21 cellular contexts compared by ENCODE assay signal in genomic region chr4:40395166-40395900, GRCh38.
A peak's percentile ranks its signal among the peaks of the same experiment; 100 is the strongest.
DNase-seq lines count a peak whose midpoint lies in the region; ATAC-seq and TF ChIP-seq lines count a peak whose summit lies in the region.
"Had no signal": no experiment of that assay in that cellular context is flagged by ENCODE, and none has a peak within 500 bp of the region (broad histone marks: within the 10 kb centered on the region; RNA-seq: fewer than 3 reads in every experiment).

No MANE protein-coding gene starts in this region.

- H3K36me3 Mint-ChIP-seq in type B pancreatic cell: no peaks in the 10 kb centered on the region
- H3K36me3 Mint-ChIP-seq: CD4-positive, CD25-positive, alpha-beta regulatory T cell had no signal

- H4K20me1 ChIP-seq in GM23248 (ENCODE audit: insufficient read depth): no peaks in the 10 kb centered on the region

- no peak overlapping the region for H3K4me3 ChIP-seq in left lung
- no peak overlapping the region for H3K4me3 ChIP-seq in H7 (ENCODE audit: insufficient read depth, low read depth, low read length)
- H3K4me3 ChIP-seq in GM23248: no peak overlapping the region
- H3K4me3 ChIP-seq: K562, thoracic aorta had no signal

- no peak overlapping the region for H2AFZ ChIP-seq in GM23248

- no peaks in the 10 kb centered on the region for H3K79me2 ChIP-seq in GM23248 (ENCODE audit: insufficient read depth)

- H3K4me3 Mint-ChIP-seq in type B pancreatic cell: peak overlapping the region; percentile 10
- H3K4me3 Mint-ChIP-seq: activated CD8-positive, alpha-beta T cell treated with anti-CD3 and anti-CD28 coated beads, Interleukin-2, amount 10 ng/mL, durations not matched to agents 7 days and 5 days; CD4-positive, CD25-positive, alpha-beta regulatory T cell had no signal

- in situ Hi-C loops in GM23248 (cut with MboI): no loop called here

- TF ChIP-seq CTCF in left lung (IDR thresholded peaks at IDR 0.05) (no peak), type B pancreatic cell (conservative IDR thresholded peaks at IDR 0.05) (no peak)

- ATAC-seq in left lung: no peak
- ATAC-seq: activated CD8-positive, alpha-beta T cell treated with anti-CD3 and anti-CD28 coated beads, Interleukin-2, amount 10 ng/mL, durations not matched to agents 7 days and 5 days; K562 had no signal

- peak overlapping the region; percentile 35 for H3K27ac Mint-ChIP-seq in type B pancreatic cell
- H3K27ac Mint-ChIP-seq: activated CD8-positive, alpha-beta T cell treated with anti-CD3 and anti-CD28 coated beads, Interleukin-2, amount 10 ng/mL, durations not matched to agents 7 days and 5 days had no signal

- H3K9ac ChIP-seq in GM23248: no peak overlapping the region

- no peaks in the 10 kb centered on the region for H3K36me3 ChIP-seq in left lung
- no peaks in the 10 kb centered on the region for H3K36me3 ChIP-seq in H7 (replicated peaks; ENCODE audit: control insufficient read depth, insufficient read depth, low read length)
- no peaks in the 10 kb centered on the region for H3K36me3 ChIP-seq in GM23248 (ENCODE audit: low read depth)
- H3K36me3 ChIP-seq: thoracic aorta had no signal

- H3K9me3 ChIP-seq in left lung (no peaks in the 10 kb centered on the region), GM23248 (ENCODE audit: low read depth) (no peaks in the 10 kb centered on the region)
- H3K9me3 ChIP-seq: thoracic aorta had no signal

- H3K27ac ChIP-seq in left lung (peak overlapping the region; percentile 33 to 53), GM23248 (no peak overlapping the region)
- H3K27ac ChIP-seq: HL-60, thoracic aorta had no signal

- H3K27me3 Mint-ChIP-seq in type B pancreatic cell: no peaks in the 10 kb centered on the region
- H3K27me3 Mint-ChIP-seq: CD4-positive, CD25-positive, alpha-beta regulatory T cell had no signal

- no peak overlapping the region for H3K4me2 ChIP-seq in GM23248 (ENCODE audit: unreplicated experiment)

- H3F3A ChIP-seq in GM23248 (ENCODE audit: insufficient read depth): no peaks in the 10 kb centered on the region

- H3K9me2 ChIP-seq in GM23248 (ENCODE audit: insufficient read depth): no peaks in the 10 kb centered on the region

- intact Hi-C loops in left lung (cut with DNase I): no loop called here

- peaks cover 3 to 4% of the 10 kb centered on the region in 2 donors for H3K4me1 ChIP-seq in left lung
- H3K4me1 ChIP-seq in GM23248 (ENCODE audit: insufficient read depth): no peaks in the 10 kb centered on the region

- DNase-seq in NCI-H2107 treated with DMSO at 0.1 percent for 48 hours (lab: John Stamatoyannopoulos, UW; ENCODE audit: unreplicated experiment) (peak; percentile 3), NCI-H2107 (lab: John Stamatoyannopoulos, UW) (no peak), NCI-H2196 (lab: John Stamatoyannopoulos, UW; ENCODE audit: unreplicated experiment) (peak; percentile 48), left lung (no peak), type B pancreatic cell (ENCODE audit: extremely low spot score, unreplicated experiment) (no peak), CD1c-positive myeloid dendritic cell (ENCODE audit: extremely low spot score) (no peak), H7 (no peak), GM23248 (no peak)
- DNase-seq: activated CD8-positive, alpha-beta T cell treated with anti-CD3 and anti-CD28 coated beads, Interleukin-2, amount 10 ng/mL, durations not matched to agents 7 days and 5 days; caudate nucleus; CD4-positive, CD25-positive, alpha-beta regulatory T cell; effector CD4-positive, alpha-beta T cell; EL; midbrain; NCI-H524; nucleus accumbens; OCI-M1; stimulated activated CD4-positive, alpha-beta T cell treated with anti-CD3 and anti-CD28 coated beads, Interleukin-4, amount 100 ng/mL, for 24 hours had no signal

- no peaks in the 10 kb centered on the region for H3K27me3 ChIP-seq in left lung
- H3K27me3 ChIP-seq in H7 (ENCODE audit: control insufficient read depth, insufficient read depth, low read length): no peaks in the 10 kb centered on the region
- 0 out of 2 replicates have a peak, but pooled peaks cover 3% of the 10 kb centered on the region for H3K27me3 ChIP-seq in GM23248 (replicated peaks; ENCODE audit: insufficient read depth)

- WGBS in GM23248 (ENCODE audit: low coverage in 1 of 2, low lambda C conversion rate in 2 of 2, missing lambda C conversion rate in 2 of 2), 2 experiments: 48 to 50% methylated on average over 4 of the region's 4 CpGs

- peaks cover 21% of the 10 kb centered on the region for H3K4me1 Mint-ChIP-seq in type B pancreatic cell (ENCODE audit: unreplicated experiment)
- H3K4me1 Mint-ChIP-seq: CD4-positive, CD25-positive, alpha-beta regulatory T cell had no signal

- no peaks in the 10 kb centered on the region for H3K9me3 Mint-ChIP-seq in type B pancreatic cell

Comparison
In these comparisons a context has a peak if more than half of its experiments do, and no peak if none do; other contexts are left out.
1. DNase-seq: peak in NCI-H2107 treated with DMSO at 0.1 percent for 48 hours (single experiment) and NCI-H2196 (single experiment); none in NCI-H2107 (single experiment), left lung (0 of 2), type B pancreatic cell (single experiment), CD1c-positive myeloid dendritic cell (single experiment), H7 (single experiment) and GM23248 (single experiment).